In the genomic region with DNA sequence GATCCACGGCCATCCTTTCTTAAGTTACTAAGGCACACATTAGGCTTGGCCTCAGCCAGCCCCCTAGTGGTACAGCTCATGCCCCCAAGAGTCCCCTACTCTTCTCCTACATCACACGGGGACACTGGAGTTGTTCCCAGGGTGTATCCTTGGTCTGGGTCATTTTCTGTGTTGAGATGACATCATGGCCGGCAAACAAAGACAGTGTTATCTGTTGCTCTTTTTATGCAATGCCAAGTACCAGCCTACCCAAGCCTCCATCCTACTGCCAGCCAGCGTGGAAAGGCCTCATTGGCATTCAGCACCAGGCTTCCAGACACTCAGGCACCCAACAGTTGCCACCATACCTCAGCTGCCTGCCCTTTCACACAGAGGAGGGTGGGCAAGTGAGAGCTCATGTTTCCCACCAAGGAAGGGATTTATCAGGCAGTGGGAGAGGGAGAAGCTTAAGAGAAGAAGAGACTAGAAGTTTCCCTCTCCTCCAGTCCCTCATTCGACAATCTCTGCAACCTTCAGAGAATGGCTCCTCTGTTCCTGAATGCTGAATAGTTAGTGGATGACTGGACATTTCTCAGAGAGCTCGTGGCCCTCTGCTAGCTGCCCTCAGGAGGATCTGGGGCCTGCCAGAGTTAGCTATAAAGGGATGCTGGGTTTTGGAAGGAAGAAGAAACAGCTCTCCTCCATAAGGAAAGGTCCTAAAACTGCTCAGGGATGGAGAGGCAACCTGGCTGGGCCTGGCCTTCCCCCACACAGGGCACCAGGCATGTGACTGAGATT, we compare ENCODE assay signal across 15 cellular contexts. TPM values are rescaled to one million over a fixed set of nuclear protein-coding genes. Genes with fewer than 3 reads are reported as not detected.
DNase-seq lines count a peak whose midpoint lies in the region; TF ChIP-seq lines count a peak whose summit lies in the region.
"Had no signal": no experiment of that assay in that cellular context is flagged by ENCODE, and none has a peak within 500 bp of the region (broad histone marks: within the 10 kb centered on the region; RNA-seq: fewer than 3 reads in every experiment).

No MANE protein-coding gene starts in this region.

- H3K4me3 ChIP-seq in breast epithelium (no peak overlapping the region), adrenal gland (no peak overlapping the region)
- H3K4me3 ChIP-seq: A549, coronary artery, transverse colon had no signal

- no peak overlapping the region for H3K27ac Mint-ChIP-seq in MCF 10A (ENCODE audit: low read depth, unreplicated experiment)

- TF ChIP-seq CTCF in breast epithelium (IDR thresholded peaks at IDR 0.05) = no peak
- TF ChIP-seq CTCF in MCF 10A (IDR thresholded peaks at IDR 0.05; ENCODE audit: unreplicated experiment) = no peak
- TF ChIP-seq CTCF in adrenal gland (IDR thresholded peaks at IDR 0.05) = no peak

- POLR2A ChIA-PET in MCF 10A (lab: Yijun Ruan, JAX) = interaction anchor here (1.0 to 2.0 kb wide), 2 partner anchors 12 to 27 kb away, joined by 5 to 15 read pairs; a partner anchor contains a TSS

- CTCF ChIA-PET in MCF 10A (lab: Yijun Ruan, JAX) = interaction anchor here (0.8 to 1.0 kb wide), 2 partner anchors 10 to 25 kb away, joined by 4 to 7 read pairs; no protein-coding TSS in a partner anchor

- H3K4me3 Mint-ChIP-seq in MCF 10A (ENCODE audit: unreplicated experiment) = no peak overlapping the region

- H3K4me1 Mint-ChIP-seq in MCF 10A (ENCODE audit: insufficient read depth, unreplicated experiment) = no peaks in the 10 kb centered on the region

- DNase-seq in breast epithelium (ENCODE audit: low spot score in 2 of 2) (no peak), MCF 10A (ENCODE audit: unreplicated experiment) (no peak), adrenal gland (peak in 3 of 7 donors; percentile 41 to 51 (median 46)), hippocampal formation (lab: John Stamatoyannopoulos, UW) (peak; percentile 89 to 94), superior temporal gyrus (ENCODE audit: extremely low spot score) (peak; percentile 97), DMS 273 (lab: John Stamatoyannopoulos, UW; ENCODE audit: unreplicated experiment) (no peak), NCI-H2171 (lab: John Stamatoyannopoulos, UW) (no peak)
- DNase-seq in stimulated activated CD4-positive, alpha-beta T cell treated with anti-CD3 and anti-CD28 coated beads, Interleukin-4, amount 100 ng/mL, for 4 hours = no peak
- DNase-seq: activated CD8-positive, alpha-beta memory T cell treated with anti-CD3 and anti-CD28 coated beads, Interleukin-2, amount 50 U/mL, for 4 hours; GF-D8; NCI-H510A; transverse colon had no signal

- H3K27me3 ChIP-seq in breast epithelium (no peaks in the 10 kb centered on the region), adrenal gland (no peaks in the 10 kb centered on the region)
- H3K27me3 ChIP-seq: transverse colon had no signal

- intact Hi-C loops in breast epithelium (cut with DNase I; ENCODE audit: low total_unique reads) = no loop called here
- intact Hi-C loops in MCF 10A (cut with micrococcal nuclease) = no loop called here
- intact Hi-C loops in adrenal gland (cut with DNase I) = no loop called here

- BruUV-seq in MCF 10A (replicated peaks; lab: Mats Ljungman, UMichigan) = no TSS peak

- no peaks in the 10 kb centered on the region for H3K9me3 Mint-ChIP-seq in MCF 10A (ENCODE audit: unreplicated experiment)

- TF ChIP-seq POLR2A in breast epithelium (IDR thresholded peaks at IDR 0.05) (no peak), adrenal gland (IDR thresholded peaks at IDR 0.05) (no peak)

- H3K9me3 ChIP-seq in breast epithelium (no peaks in the 10 kb centered on the region), adrenal gland (replicated peaks in 1 of 3) (no peaks in the 10 kb centered on the region)
- H3K9me3 ChIP-seq: A549, transverse colon had no signal

- 39 to 48% (median 44%) methylated on average over 5 to 6 of the region's 6 CpGs for WGBS in adrenal gland, 4 donors

- no peaks in the 10 kb centered on the region for H3K27me3 Mint-ChIP-seq in MCF 10A (ENCODE audit: insufficient read depth, unreplicated experiment)

- H3K4me1 ChIP-seq in breast epithelium (no peaks in the 10 kb centered on the region), adrenal gland (replicated peaks in 1 of 2) (no peaks in the 10 kb centered on the region)
- H3K4me1 ChIP-seq: A549, transverse colon had no signal

- H3K36me3 Mint-ChIP-seq in MCF 10A (ENCODE audit: insufficient read depth, unreplicated experiment) = no peaks in the 10 kb centered on the region

- H3K36me3 ChIP-seq in breast epithelium (no peaks in the 10 kb centered on the region), adrenal gland (replicated peaks in 1 of 2) (no peaks in the 10 kb centered on the region)
- H3K36me3 ChIP-seq: transverse colon had no signal

- H3K27ac ChIP-seq in breast epithelium (peak overlapping the region; percentile 6 to 35), adrenal gland (peak overlapping the region in 3 of 5 donors; percentile 21 to 45 (median 21))
- H3K27ac ChIP-seq: A549, coronary artery, transverse colon had no signal

RNA-seq across cellular contexts. Expression of a gene that starts 17.7 kb away (rescaled TPM):
- total RNA-seq in breast epithelium (100 to 1,000 TPM in 1 of 3 donors, 10 to 100 TPM in 2; 79.5 to 104 (median 85.5) TPM), MCF 10A (2022) (35.8 and 38.6 TPM in 2 replicates), adrenal gland (100 to 1,000 TPM in 5 of 8 donors, 10 to 100 TPM in 3; 86.9 to 602 (median 171) TPM)
- 100 to 1,000 TPM in 1 of 3 donors, 10 to 100 TPM in 2; 38.3 to 135 (median 68.6) TPM for polyA plus RNA-seq in adrenal gland

RNA-seq across cellular contexts. Expression of a gene that starts 27.2 kb away (rescaled TPM):
- total RNA-seq in breast epithelium (10 to 100 TPM; 14.2 to 34.1 (median 25.6) TPM), MCF 10A (2022) (22.6 and 23.3 TPM in 2 replicates), adrenal gland (10 to 100 TPM in 7 of 8 donors, 1 to 10 TPM in 1; 7.9 to 24.5 (median 15.0) TPM)
- polyA plus RNA-seq in adrenal gland = 10 to 100 TPM; 12.5 to 19.5 (median 19.5) TPM

RNA-seq across cellular contexts. Expression of a gene that starts 47.3 kb away (rescaled TPM):
- total RNA-seq in breast epithelium (10 to 100 TPM; 15.7 to 29.0 (median 22.1) TPM), MCF 10A (2022) (1.3 and 1.8 TPM in 2 replicates), adrenal gland (10 to 100 TPM in 1 of 8 donors, 1 to 10 TPM in 7; 1.1 to 10.7 (median 2.8) TPM)
- polyA plus RNA-seq in adrenal gland = 1 to 10 TPM; 1.3 to 8.5 (median 5.3) TPM
- polyA plus RNA-seq: neural cell had no signal

Comparison
In these comparisons a context has a peak if more than half of its experiments do, and no peak if none do; other contexts are left out.
1. DNase-seq: peak in hippocampal formation (2 of 2) and superior temporal gyrus (single experiment); none in breast epithelium (0 of 2), MCF 10A (single experiment), DMS 273 (single experiment), NCI-H2171 (single experiment) and stimulated activated CD4-positive, alpha-beta T cell treated with anti-CD3 and anti-CD28 coated beads, Interleukin-4, amount 100 ng/mL, for 4 hours (0 of 2).